Comparison of ENCODE assay signal across 10 cellular contexts in the genomic region with DNA sequence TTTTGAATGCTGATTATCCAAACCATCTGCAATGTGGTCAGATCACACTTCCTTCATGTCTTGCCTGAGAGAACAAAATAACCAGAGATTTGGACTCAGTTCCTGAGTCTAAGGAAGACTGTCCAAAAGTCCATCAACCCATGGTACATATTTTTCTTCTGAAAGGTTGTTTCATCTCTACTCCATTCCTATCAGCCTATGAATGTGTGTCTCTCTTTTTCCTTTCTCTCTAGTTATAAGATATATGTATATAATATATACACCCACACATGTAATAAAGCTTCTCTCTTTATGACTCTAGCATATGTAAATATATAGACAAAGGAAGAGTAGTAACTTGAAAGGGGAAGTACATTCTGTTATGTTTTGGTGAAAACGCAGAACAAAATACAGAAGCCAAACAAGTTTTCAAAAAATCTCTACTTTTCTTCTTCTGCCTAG.
DNase-seq lines count a peak whose midpoint lies in the region; ATAC-seq, FAIRE-seq and TF ChIP-seq lines count a peak whose summit lies in the region.
"Had no signal": no experiment of that assay in that cellular context is flagged by ENCODE, and none has a peak within 500 bp of the region (broad histone marks: within the 10 kb centered on the region; RNA-seq: fewer than 3 reads in every experiment).

No MANE protein-coding gene starts in this region.

- H3K4me3 ChIP-seq in left ventricle myocardium inferior (no peak overlapping the region), OCI-LY7 (ENCODE audit: low read depth, low read length, poor library complexity, severe bottlenecking) (peak overlapping the region; percentile 37), tibial nerve (no peak overlapping the region)

- WGBS in tibial nerve, 2 donors, result 47 to 51% methylated on average over 1 of the region's 1 CpG

- peak overlapping the region; percentile 94; the same call in 1 of the 2 replicates for H2AFZ ChIP-seq in OCI-LY7 (ENCODE audit: low read length)

- no peaks in the 10 kb centered on the region for H3K4me1 ChIP-seq in left ventricle myocardium inferior
- H3K4me1 ChIP-seq in OCI-LY7 (ENCODE audit: insufficient read depth, low read length, poor library complexity, severe bottlenecking), result peaks cover 60% of the 10 kb centered on the region
- H3K4me1 ChIP-seq in tibial nerve, result peaks cover 0 to 5% (median 4%) of the 10 kb centered on the region in 4 donors

- TF ChIP-seq EP300 in tibial nerve (IDR thresholded peaks at IDR 0.05), result no peak

- H3K36me3 ChIP-seq in left ventricle myocardium inferior (no peaks in the 10 kb centered on the region), OCI-LY7 (ENCODE audit: insufficient read depth, low read length) (peaks cover 16% of the 10 kb centered on the region), tibial nerve (no peaks in the 10 kb centered on the region)

- H3K4me2 ChIP-seq in OCI-LY7 (ENCODE audit: low read length), result peak overlapping the region; percentile 72

- TF ChIP-seq CTCF in left ventricle myocardium inferior (IDR thresholded peaks at IDR 0.05; ENCODE audit: borderline replicate concordance), result no peak
- TF ChIP-seq CTCF in OCI-LY7 (conservative IDR thresholded peaks at IDR 0.05; ENCODE audit: low read length), result no peak
- TF ChIP-seq CTCF in tibial nerve (IDR thresholded peaks at IDR 0.05), result no peak

- no TSS peak for BruUV-seq in OCI-LY7 (replicated peaks; lab: Mats Ljungman, UMichigan)

- ATAC-seq in Right ventricle myocardium superior (ENCODE audit: poor library complexity) (peak; percentile 52), HG02981 (IDR thresholded peaks at IDR 0.05; ENCODE audit: unreplicated experiment) (peak; percentile 99)
- ATAC-seq: HCT116 had no signal

- H3K27ac ChIP-seq in left ventricle myocardium inferior (replicated peaks), result no peak overlapping the region
- peak overlapping the region; percentile 99 for H3K27ac ChIP-seq in OCI-LY7 (ENCODE audit: low read depth, low read length, poor library complexity, severe bottlenecking)
- peak overlapping the region in 3 of 4 donors; percentile 40 to 66 (median 63) for H3K27ac ChIP-seq in tibial nerve

- CTCF ChIA-PET in OCI-LY7 (lab: Charles Lee; ENCODE audit: unreplicated experiment), result interaction anchor here (1.1 kb wide), 1 partner anchor 45 kb away, joined by 5 read pairs; no protein-coding TSS in a partner anchor

- no peak for DNase-seq in Right ventricle myocardium superior
- DNase-seq in left ventricle myocardium inferior, result no peak
- peak; percentile 89 for DNase-seq in OCI-LY7 (ENCODE audit: low spot score)
- DNase-seq in tibial nerve (ENCODE audit: low spot score in 2 of 2), result no peak
- DNase-seq in NCI-H446 treated with DMSO at 0.1 percent for 48 hours (lab: John Stamatoyannopoulos, UW), result no peak
- DNase-seq in frontal cortex (ENCODE audit: low spot score in 2 of 2), result no peak
- DNase-seq in cortex of kidney (lab: John Stamatoyannopoulos, UW), result no peak
- DNase-seq: activated T-cell treated with anti-CD3 and anti-CD28 coated beads, Interleukin-2, amount 50 U/mL, for 1 hour had no signal

- POLR2A ChIA-PET in OCI-LY7 (lab: Charles Lee), result interaction anchor here (0.6 to 5.6 kb wide), 12 partner anchors 9 to 1518 kb away, joined by 3 to 47 read pairs (median 4); no protein-coding TSS in a partner anchor

- H3K79me2 ChIP-seq in OCI-LY7 (ENCODE audit: insufficient read depth, low read depth, low read length), result no peaks in the 10 kb centered on the region

- TF ChIP-seq POLR2A in tibial nerve (IDR thresholded peaks at IDR 0.05), result no peak

- H4K20me1 ChIP-seq in OCI-LY7 (ENCODE audit: insufficient read depth, low read length), result no peaks in the 10 kb centered on the region

- peaks cover 4% of the 10 kb centered on the region for H3K9me3 ChIP-seq in left ventricle myocardium inferior (replicated peaks)
- H3K9me3 ChIP-seq in OCI-LY7 (ENCODE audit: low read length), result peaks cover 21% of the 10 kb centered on the region; the same call in 1 of the 2 replicates
- no peaks in the 10 kb centered on the region for H3K9me3 ChIP-seq in tibial nerve

- H3K9me2 ChIP-seq in OCI-LY7 (ENCODE audit: insufficient read depth, low read length), result no peaks in the 10 kb centered on the region

- intact Hi-C loops in Right ventricle myocardium superior (cut with DNase I), result no loop called here
- intact Hi-C loops in left ventricle myocardium inferior (cut with micrococcal nuclease), result no loop called here
- intact Hi-C loops in OCI-LY7 (cut with micrococcal nuclease; ENCODE audit: unreplicated experiment), result loop anchor here (1.0 to 5.0 kb wide), 5 partner anchors 23 to 225 kb away; partner anchors contain the start of gene ARHGAP24

- H3K27me3 ChIP-seq in left ventricle myocardium inferior (ENCODE audit: low read depth) (no peaks in the 10 kb centered on the region), tibial nerve (no peaks in the 10 kb centered on the region)

- FAIRE-seq in frontal cortex (lab: Jason Lieb, UNC), result no peak
